9 cellular contexts compared by ENCODE assay signal in genomic region chr6:134316733-134317431, GRCh38. TPM values are rescaled to one million over a fixed set of nuclear protein-coding genes. Genes with fewer than 3 reads are reported as not detected.
DNase-seq lines count a peak whose midpoint lies in the region; ATAC-seq and TF ChIP-seq lines count a peak whose summit lies in the region.
"Had no signal": no experiment of that assay in that cellular context is flagged by ENCODE, and none has a peak within 500 bp of the region (broad histone marks: within the 10 kb centered on the region; RNA-seq: fewer than 3 reads in every experiment).

No MANE protein-coding gene starts in this region.

- H3K27ac ChIP-seq in mammary epithelial cell (ENCODE audit: insufficient read depth, low read depth, low read length) (no peak overlapping the region), gastroesophageal sphincter (peak overlapping the region in 1 of 4 donors; percentile 21), PC-9 (no peak overlapping the region)

- TF ChIP-seq POLR2A in gastroesophageal sphincter (IDR thresholded peaks at IDR 0.05) = no peak

- peaks cover 10 to 16% of the 10 kb centered on the region in 2 donors for H3K4me1 Mint-ChIP-seq in natural killer cell treated with Interleukin-12 subunit alpha and Interleukin-12 subunit beta and Interleukin-15 and Interleukin-18, amount 100 ng/mL, for 72 hours (ENCODE audit: low read depth in 2 of 2)
- H3K4me1 Mint-ChIP-seq in natural killer cell (peaks cover 7 to 11% of the 10 kb centered on the region in 2 donors), mesothelial cell of epicardium (peaks cover 14% of the 10 kb centered on the region)

- no TSS peak for BruUV-seq in mammary epithelial cell (replicated peaks; lab: Mats Ljungman, UMichigan)
- BruUV-seq in PC-9 (replicated peaks; lab: Mats Ljungman, UMichigan) = no TSS peak

- H3K4me2 ChIP-seq in mammary epithelial cell (ENCODE audit: insufficient read depth, low read depth, low read length) (peak overlapping the region; percentile 82), PC-9 (no peak overlapping the region)

- H2AFZ ChIP-seq in mammary epithelial cell (ENCODE audit: low read depth, low read length) (peak overlapping the region; percentile 87), PC-9 (no peak overlapping the region)

- TF ChIP-seq EP300 in gastroesophageal sphincter (IDR thresholded peaks at IDR 0.05) = no peak

- peaks cover 46 to 71% of the 10 kb centered on the region in 2 donors for H3K27me3 Mint-ChIP-seq in natural killer cell treated with Interleukin-12 subunit alpha and Interleukin-12 subunit beta and Interleukin-15 and Interleukin-18, amount 100 ng/mL, for 72 hours
- H3K27me3 Mint-ChIP-seq in natural killer cell (ENCODE audit: low read depth in 2 of 2) = peaks cover 47 to 69% of the 10 kb centered on the region in 2 donors
- peaks cover 54% of the 10 kb centered on the region for H3K27me3 Mint-ChIP-seq in mesothelial cell of epicardium (ENCODE audit: low read depth)

- no peaks in the 10 kb centered on the region for H3K79me2 ChIP-seq in mammary epithelial cell (ENCODE audit: insufficient read depth, low read length)
- H3K79me2 ChIP-seq in PC-9 (ENCODE audit: low read depth) = no peaks in the 10 kb centered on the region

- H3K9me3 Mint-ChIP-seq in natural killer cell treated with Interleukin-12 subunit alpha and Interleukin-12 subunit beta and Interleukin-15 and Interleukin-18, amount 100 ng/mL, for 72 hours = peaks cover 3% of the 10 kb centered on the region
- H3K9me3 Mint-ChIP-seq in natural killer cell = no peaks in the 10 kb centered on the region
- no peaks in the 10 kb centered on the region for H3K9me3 Mint-ChIP-seq in mesothelial cell of epicardium

- H3K9me2 ChIP-seq in PC-9 (ENCODE audit: insufficient read depth) = no peaks in the 10 kb centered on the region

- H3K36me3 Mint-ChIP-seq in natural killer cell treated with Interleukin-12 subunit alpha and Interleukin-12 subunit beta and Interleukin-15 and Interleukin-18, amount 100 ng/mL, for 72 hours = peaks cover 5% of the 10 kb centered on the region
- H3K36me3 Mint-ChIP-seq in natural killer cell (no peaks in the 10 kb centered on the region), mesothelial cell of epicardium (no peaks in the 10 kb centered on the region)

- no peak for ATAC-seq in natural killer cell treated with Interleukin-12 subunit alpha and Interleukin-12 subunit beta and Interleukin-15 and Interleukin-18, amount 100 ng/mL, for 72 hours
- ATAC-seq in natural killer cell (no peak), gastroesophageal sphincter (no peak)

- no peak for DNase-seq in natural killer cell treated with Interleukin-12 subunit alpha and Interleukin-12 subunit beta and Interleukin-15 and Interleukin-18, amount 100 ng/mL, for 72 hours (ENCODE audit: low spot score)
- DNase-seq in natural killer cell (no peak), mammary epithelial cell (no peak), mesothelial cell of epicardium (ENCODE audit: low spot score in 2 of 2, unreplicated experiment in 2 of 2) (no peak), PC-9 (no peak), SHP77 treated with DMSO at 0.1 percent for 48 hours (lab: John Stamatoyannopoulos, UW) (no peak), HCEC 1CT (no peak)
- DNase-seq: cortex of kidney had no signal

- H3K9me3 ChIP-seq in mammary epithelial cell (replicated peaks; ENCODE audit: insufficient read depth, low read length) = no peaks in the 10 kb centered on the region
- H3K9me3 ChIP-seq in gastroesophageal sphincter = no peaks in the 10 kb centered on the region
- no peaks in the 10 kb centered on the region for H3K9me3 ChIP-seq in PC-9 (ENCODE audit: insufficient read depth, low read depth)

- TF ChIP-seq CTCF in natural killer cell (IDR thresholded peaks at IDR 0.05) (no peak), mammary epithelial cell (conservative IDR thresholded peaks at IDR 0.05 in 1 of 2, IDR thresholded peaks at IDR 0.05 in 1 of 2; ENCODE audit: extremely low read depth in 1 of 2, insufficient read depth in 1 of 2, low read depth in 1 of 2, low read length in 2 of 2) (no peak), mesothelial cell of epicardium (IDR thresholded peaks at IDR 0.05; ENCODE audit: unreplicated experiment) (no peak), gastroesophageal sphincter (IDR thresholded peaks at IDR 0.05) (no peak), PC-9 (conservative IDR thresholded peaks at IDR 0.05) (no peak)

- dilution Hi-C loops in mammary epithelial cell (cut with HindIII; ENCODE audit: low sequenced_read_pairs) = no loop called here

- no peak overlapping the region for H3K27ac Mint-ChIP-seq in natural killer cell treated with Interleukin-12 subunit alpha and Interleukin-12 subunit beta and Interleukin-15 and Interleukin-18, amount 100 ng/mL, for 72 hours
- no peak overlapping the region for H3K27ac Mint-ChIP-seq in natural killer cell
- H3K27ac Mint-ChIP-seq in mesothelial cell of epicardium = no peak overlapping the region

- H3K4me1 ChIP-seq in mammary epithelial cell (ENCODE audit: insufficient read depth, low read length) (peaks cover 4% of the 10 kb centered on the region), gastroesophageal sphincter (peaks cover 0 to 16% (median 0%) of the 10 kb centered on the region in 3 donors), PC-9 (replicated peaks; ENCODE audit: insufficient read depth) (no peaks in the 10 kb centered on the region)

- in situ Hi-C loops in mammary epithelial cell (cut with MboI; ENCODE audit: low sequenced_read_pairs in 2 of 2) = no loop called here

- no peaks in the 10 kb centered on the region for H3K36me3 ChIP-seq in mammary epithelial cell (ENCODE audit: insufficient read depth, low read length)
- H3K36me3 ChIP-seq in gastroesophageal sphincter = no peaks in the 10 kb centered on the region
- no peaks in the 10 kb centered on the region for H3K36me3 ChIP-seq in PC-9 (ENCODE audit: low read depth)

- H4K20me1 ChIP-seq in mammary epithelial cell (ENCODE audit: insufficient read depth, low read length) (no peaks in the 10 kb centered on the region), PC-9 (ENCODE audit: insufficient read depth) (no peaks in the 10 kb centered on the region)

- H3K27me3 ChIP-seq in mammary epithelial cell (ENCODE audit: insufficient read depth, low read length) (no peaks in the 10 kb centered on the region), gastroesophageal sphincter (peaks cover 12% of the 10 kb centered on the region), PC-9 (ENCODE audit: insufficient read depth, low read depth) (no peaks in the 10 kb centered on the region)

- no peak overlapping the region for H3K9ac ChIP-seq in mammary epithelial cell (ENCODE audit: insufficient read depth, low read length)

- CTCF ChIA-PET in mammary epithelial cell (lab: Charles Lee; ENCODE audit: low non-redundant PET) = interaction anchor here (0.7 kb wide), 2 partner anchors 325 to 503 kb away, joined by 3 read pairs; no protein-coding TSS in a partner anchor
- CTCF ChIA-PET in PC-9 (lab: Charles Lee) = no interaction called here

- WGBS in mammary epithelial cell (ENCODE audit: low coverage, missing lambda C conversion rate) = 27% methylated on average over 6 of the region's 6 CpGs
- WGBS in gastroesophageal sphincter (ENCODE audit: low coverage in 1 of 2), 2 donors = 49 to 59% methylated on average over 5 to 6 of the region's 6 CpGs

- H3K4me3 Mint-ChIP-seq in natural killer cell treated with Interleukin-12 subunit alpha and Interleukin-12 subunit beta and Interleukin-15 and Interleukin-18, amount 100 ng/mL, for 72 hours = peak overlapping the region; percentile 85
- H3K4me3 Mint-ChIP-seq in natural killer cell = no peak overlapping the region
- peak overlapping the region; percentile 75 for H3K4me3 Mint-ChIP-seq in mesothelial cell of epicardium

- H3F3A ChIP-seq in PC-9 (ENCODE audit: insufficient read depth, low read depth) = no peaks in the 10 kb centered on the region

- H3K4me3 ChIP-seq in mammary epithelial cell (replicated peaks in 1 of 3; ENCODE audit: insufficient read depth in 1 of 3, low read depth in 2 of 3, low read length in 3 of 3) (peak overlapping the region; percentile 45 to 60 (median 52)), gastroesophageal sphincter (peak overlapping the region in 1 of 2 donors; percentile 52), PC-9 (no peak overlapping the region)

- POLR2A ChIA-PET in PC-9 (lab: Charles Lee; ENCODE audit: unreplicated experiment) = no interaction called here

- intact Hi-C loops in natural killer cell (cut with micrococcal nuclease) (no loop called here), mammary epithelial cell (cut with micrococcal nuclease) (loop anchor here (5.0 kb wide), 1 partner anchor 140 kb away; no protein-coding TSS in a partner anchor), PC-9 (cut with micrococcal nuclease; ENCODE audit: unreplicated experiment) (no loop called here)

RNA-seq across cellular contexts. Expression of gene SGK1, which starts 1.0 kb away (rescaled TPM):
- 100 to 1,000 TPM; 117 to 119 TPM for total RNA-seq in natural killer cell treated with Interleukin-12 subunit alpha and Interleukin-12 subunit beta and Interleukin-15 and Interleukin-18, amount 100 ng/mL, for 72 hours
- total RNA-seq in natural killer cell (10 to 100 TPM; 31.8 to 89.6 (median 33.3) TPM), mammary epithelial cell (100 to 1,000 TPM in 1 of 2 donors, 10 to 100 TPM in 1; 84.5 to 755 TPM), mesothelial cell of epicardium (39.5 to 45.6 TPM (median 44.5 TPM) in 3 replicates), gastroesophageal sphincter (10 to 100 TPM; 15.1 to 38.2 (median 25.5) TPM), PC-9 (2021) (11.3 and 13.5 TPM in 2 replicates)
- polyA plus RNA-seq in mammary epithelial cell = 130 TPM
- polyA minus RNA-seq in mammary epithelial cell = 255 TPM
